8 cellular contexts compared by ENCODE assay signal in the genomic region with DNA sequence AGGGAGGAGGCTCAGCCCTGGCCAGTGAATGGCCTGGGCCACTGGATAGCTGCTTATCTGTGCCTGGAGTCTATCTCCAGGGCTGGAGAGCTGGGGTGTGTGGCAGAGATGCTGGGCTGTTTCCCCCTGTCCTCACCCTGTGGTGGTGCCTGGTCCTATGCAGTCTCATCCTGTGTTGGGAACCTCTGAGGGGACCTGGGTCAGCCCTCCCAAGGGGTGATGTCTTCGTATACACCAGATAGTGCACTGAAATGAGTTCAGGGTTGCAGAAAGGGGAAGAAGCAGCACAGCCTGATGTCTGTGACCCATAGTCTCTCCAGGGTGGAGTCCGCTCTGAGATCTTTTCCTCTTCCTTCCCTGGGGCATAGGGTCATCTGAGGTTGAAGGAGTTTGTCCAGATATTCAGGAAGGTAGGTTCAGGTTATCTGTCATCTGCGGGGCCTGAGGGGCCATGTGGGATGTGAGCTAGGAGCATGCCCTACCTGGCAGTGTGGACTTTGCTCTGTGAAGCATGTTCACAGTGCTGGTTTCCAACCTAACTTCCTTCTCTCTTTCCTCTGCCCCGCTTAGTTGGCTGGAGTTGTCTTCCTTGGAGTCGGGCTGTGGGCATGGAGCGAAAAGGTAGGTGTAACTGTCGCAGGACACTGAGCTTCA. TPM values are rescaled to one million over a fixed set of nuclear protein-coding genes. Genes with fewer than 3 reads are reported as not detected.
DNase-seq lines count a peak whose midpoint lies in the region; ATAC-seq and TF ChIP-seq lines count a peak whose summit lies in the region.

No MANE protein-coding gene starts in this region.

- H3K36me3 Mint-ChIP-seq in CD8-positive, alpha-beta T cell = peaks cover 65% of the 10 kb centered on the region
- H3K36me3 Mint-ChIP-seq in nephron progenitor cell (ENCODE audit: low read depth) = peaks cover 22% of the 10 kb centered on the region

- H3K36me3 ChIP-seq in CD8-positive, alpha-beta T cell (ENCODE audit: insufficient read depth, low read length) = peaks cover 33% of the 10 kb centered on the region
- H3K36me3 ChIP-seq in esophagus (ENCODE audit: control insufficient read depth in 2 of 2, insufficient read depth in 2 of 2, low read length in 1 of 2) = peaks cover 0 to 32% of the 10 kb centered on the region in 2 donors

- no peaks in the 10 kb centered on the region for H3K9me3 Mint-ChIP-seq in CD8-positive, alpha-beta T cell
- no peaks in the 10 kb centered on the region for H3K9me3 Mint-ChIP-seq in nephron progenitor cell

- peak overlapping the region; percentile 94 for H3K27ac Mint-ChIP-seq in CD8-positive, alpha-beta T cell
- peak overlapping the region; percentile 7 for H3K27ac Mint-ChIP-seq in nephron progenitor cell

- H3K4me1 ChIP-seq in CD8-positive, alpha-beta T cell (ENCODE audit: insufficient read depth, low read length) = peaks cover 69% of the 10 kb centered on the region
- H3K4me1 ChIP-seq in esophagus (ENCODE audit: control insufficient read depth in 2 of 2, insufficient read depth in 2 of 2, low read length in 1 of 2) = peaks cover 22 to 49% of the 10 kb centered on the region in 2 donors

- H3K27ac ChIP-seq in CD8-positive, alpha-beta T cell (ENCODE audit: low read depth, low read length) = no peak overlapping the region
- peak overlapping the region; percentile 85 to 96 for H3K27ac ChIP-seq in esophagus (ENCODE audit: low read depth in 2 of 2, low read length in 1 of 2)

- no peak for ATAC-seq in CD8-positive, alpha-beta T cell
- peak; percentile 9; the same call in 1 of the 3 replicates for ATAC-seq in SK-N-SH treated with all-trans-retinoic acid at 6 μM for 48 hours
- ATAC-seq in HG02759 (IDR thresholded peaks at IDR 0.05; ENCODE audit: unreplicated experiment) = no peak
- ATAC-seq in HG03469 (IDR thresholded peaks at IDR 0.05; ENCODE audit: unreplicated experiment) = no peak

- H3K4me3 Mint-ChIP-seq in CD8-positive, alpha-beta T cell = peak overlapping the region; percentile 30
- no peak overlapping the region for H3K4me3 Mint-ChIP-seq in nephron progenitor cell

- WGBS in esophagus, 2 donors = 47 to 58% methylated on average over 7 of the region's 7 CpGs

- CTCF ChIA-PET in CD8-positive, alpha-beta T cell (lab: Charles Lee) = interaction anchor here (0.9 to 20.2 kb wide), 16 partner anchors 11 to 124 kb away, joined by 3 to 562 read pairs (median 14); a partner anchor contains a TSS

- no peaks in the 10 kb centered on the region for H3K27me3 Mint-ChIP-seq in CD8-positive, alpha-beta T cell (ENCODE audit: low read depth)
- H3K27me3 Mint-ChIP-seq in nephron progenitor cell (ENCODE audit: low read depth, poor library complexity) = peaks cover 5% of the 10 kb centered on the region

- intact Hi-C loops in CD8-positive, alpha-beta T cell (cut with DNase I, micrococcal nuclease) = loop anchor here in 1 of 2 experiments (2.0 kb wide), 2 partner anchors 15 to 45 kb away; no protein-coding TSS in a partner anchor

- POLR2A ChIA-PET in CD8-positive, alpha-beta T cell (lab: Charles Lee) = interaction anchor here (0.6 to 10.5 kb wide), 8 partner anchors 15 to 60 kb away, joined by 3 to 107 read pairs (median 4); no protein-coding TSS in a partner anchor

- no peaks in the 10 kb centered on the region for H3K27me3 ChIP-seq in CD8-positive, alpha-beta T cell (ENCODE audit: insufficient read depth, low read length)
- H3K27me3 ChIP-seq in esophagus (ENCODE audit: control insufficient read depth in 1 of 2, insufficient read depth in 2 of 2, low read length in 2 of 2) = no peaks in the 10 kb centered on the region

- H3K9me3 ChIP-seq in CD8-positive, alpha-beta T cell (ENCODE audit: low read length) = no peaks in the 10 kb centered on the region
- no peaks in the 10 kb centered on the region for H3K9me3 ChIP-seq in esophagus (ENCODE audit: control insufficient read depth in 2 of 2, insufficient read depth in 1 of 2, low read depth in 1 of 2, low read length in 1 of 2)

- peaks cover 71% of the 10 kb centered on the region for H3K4me1 Mint-ChIP-seq in CD8-positive, alpha-beta T cell (ENCODE audit: low read depth)
- H3K4me1 Mint-ChIP-seq in nephron progenitor cell = peaks cover 65% of the 10 kb centered on the region

- TF ChIP-seq CTCF in CD8-positive, alpha-beta T cell (IDR thresholded peaks at IDR 0.05) = no peak
- TF ChIP-seq CTCF in nephron progenitor cell (IDR thresholded peaks at IDR 0.05) = no peak

- H3K4me3 ChIP-seq in CD8-positive, alpha-beta T cell (ENCODE audit: low read depth, low read length) = no peak overlapping the region
- H3K4me3 ChIP-seq in esophagus (ENCODE audit: low read depth in 1 of 2, low read length in 2 of 2) = no peak overlapping the region

- DNase-seq in CD8-positive, alpha-beta T cell = no peak
- DNase-seq in nephron progenitor cell (no peak), SHP77 treated with DMSO at 0.1 percent for 48 hours (lab: John Stamatoyannopoulos, UW) (no peak), DMS79 treated with DMSO at 0.1 percent for 48 hours (lab: John Stamatoyannopoulos, UW) (no peak)

TF ChIP-seq in SK-N-SH treated with all-trans-retinoic acid at 6 μM for 48 hours, 23 proteins besides CTCF, POLR2A, EP300 and RAD21:
- TF ChIP-seq TCF4 (CRISPR knock-in tag; IDR thresholded peaks at IDR 0.05; ENCODE audit: borderline replicate concordance) (no peak), SNAI2 (CRISPR knock-in tag; IDR thresholded peaks at IDR 0.05) (no peak), ZFP30 (CRISPR knock-in tag; IDR thresholded peaks at IDR 0.05) (no peak), ZFP3 (CRISPR knock-in tag; IDR thresholded peaks at IDR 0.05) (no peak), ZC3H10 (CRISPR knock-in tag; IDR thresholded peaks at IDR 0.05) (no peak), GLIS3 (CRISPR knock-in tag; IDR thresholded peaks at IDR 0.05) (no peak), TOX (CRISPR knock-in tag; IDR thresholded peaks at IDR 0.05; ENCODE audit: borderline replicate concordance) (no peak), ZNF70 (CRISPR knock-in tag; IDR thresholded peaks at IDR 0.05) (no peak), RARB (CRISPR knock-in tag; IDR thresholded peaks at IDR 0.05) (no peak), ZNF8 (CRISPR knock-in tag; IDR thresholded peaks at IDR 0.05) (no peak), ARNTL (CRISPR knock-in tag; IDR thresholded peaks at IDR 0.05; ENCODE audit: borderline replicate concordance, low read depth) (no peak), CSDC2 (CRISPR knock-in tag; IDR thresholded peaks at IDR 0.05) (no peak)
- TF ChIP-seq, protein P1, sequence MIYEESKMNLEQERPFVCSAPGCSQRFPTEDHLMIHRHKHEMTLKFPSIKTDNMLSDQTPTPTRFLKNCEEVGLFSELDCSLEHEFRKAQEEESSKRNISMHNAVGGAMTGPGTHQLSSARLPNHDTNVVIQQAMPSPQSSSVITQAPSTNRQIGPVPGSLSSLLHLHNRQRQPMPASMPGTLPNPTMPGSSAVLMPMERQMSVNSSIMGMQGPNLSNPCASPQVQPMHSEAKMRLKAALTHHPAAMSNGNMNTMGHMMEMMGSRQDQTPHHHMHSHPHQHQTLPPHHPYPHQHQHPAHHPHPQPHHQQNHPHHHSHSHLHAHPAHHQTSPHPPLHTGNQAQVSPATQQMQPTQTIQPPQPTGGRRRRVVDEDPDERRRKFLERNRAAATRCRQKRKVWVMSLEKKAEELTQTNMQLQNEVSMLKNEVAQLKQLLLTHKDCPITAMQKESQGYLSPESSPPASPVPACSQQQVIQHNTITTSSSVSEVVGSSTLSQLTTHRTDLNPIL (CRISPR knock-in tag; IDR thresholded peaks at IDR 0.05; ENCODE audit: low read depth) = no peak
- TF ChIP-seq, protein P2, sequence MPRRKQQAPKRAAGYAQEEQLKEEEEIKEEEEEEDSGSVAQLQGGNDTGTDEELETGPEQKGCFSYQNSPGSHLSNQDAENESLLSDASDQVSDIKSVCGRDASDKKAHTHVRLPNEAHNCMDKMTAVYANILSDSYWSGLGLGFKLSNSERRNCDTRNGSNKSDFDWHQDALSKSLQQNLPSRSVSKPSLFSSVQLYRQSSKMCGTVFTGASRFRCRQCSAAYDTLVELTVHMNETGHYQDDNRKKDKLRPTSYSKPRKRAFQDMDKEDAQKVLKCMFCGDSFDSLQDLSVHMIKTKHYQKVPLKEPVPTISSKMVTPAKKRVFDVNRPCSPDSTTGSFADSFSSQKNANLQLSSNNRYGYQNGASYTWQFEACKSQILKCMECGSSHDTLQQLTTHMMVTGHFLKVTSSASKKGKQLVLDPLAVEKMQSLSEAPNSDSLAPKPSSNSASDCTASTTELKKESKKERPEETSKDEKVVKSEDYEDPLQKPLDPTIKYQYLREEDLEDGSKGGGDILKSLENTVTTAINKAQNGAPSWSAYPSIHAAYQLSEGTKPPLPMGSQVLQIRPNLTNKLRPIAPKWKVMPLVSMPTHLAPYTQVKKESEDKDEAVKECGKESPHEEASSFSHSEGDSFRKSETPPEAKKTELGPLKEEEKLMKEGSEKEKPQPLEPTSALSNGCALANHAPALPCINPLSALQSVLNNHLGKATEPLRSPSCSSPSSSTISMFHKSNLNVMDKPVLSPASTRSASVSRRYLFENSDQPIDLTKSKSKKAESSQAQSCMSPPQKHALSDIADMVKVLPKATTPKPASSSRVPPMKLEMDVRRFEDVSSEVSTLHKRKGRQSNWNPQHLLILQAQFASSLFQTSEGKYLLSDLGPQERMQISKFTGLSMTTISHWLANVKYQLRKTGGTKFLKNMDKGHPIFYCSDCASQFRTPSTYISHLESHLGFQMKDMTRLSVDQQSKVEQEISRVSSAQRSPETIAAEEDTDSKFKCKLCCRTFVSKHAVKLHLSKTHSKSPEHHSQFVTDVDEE (CRISPR knock-in tag; IDR thresholded peaks at IDR 0.05) = no peak
- TF ChIP-seq, protein P3, sequence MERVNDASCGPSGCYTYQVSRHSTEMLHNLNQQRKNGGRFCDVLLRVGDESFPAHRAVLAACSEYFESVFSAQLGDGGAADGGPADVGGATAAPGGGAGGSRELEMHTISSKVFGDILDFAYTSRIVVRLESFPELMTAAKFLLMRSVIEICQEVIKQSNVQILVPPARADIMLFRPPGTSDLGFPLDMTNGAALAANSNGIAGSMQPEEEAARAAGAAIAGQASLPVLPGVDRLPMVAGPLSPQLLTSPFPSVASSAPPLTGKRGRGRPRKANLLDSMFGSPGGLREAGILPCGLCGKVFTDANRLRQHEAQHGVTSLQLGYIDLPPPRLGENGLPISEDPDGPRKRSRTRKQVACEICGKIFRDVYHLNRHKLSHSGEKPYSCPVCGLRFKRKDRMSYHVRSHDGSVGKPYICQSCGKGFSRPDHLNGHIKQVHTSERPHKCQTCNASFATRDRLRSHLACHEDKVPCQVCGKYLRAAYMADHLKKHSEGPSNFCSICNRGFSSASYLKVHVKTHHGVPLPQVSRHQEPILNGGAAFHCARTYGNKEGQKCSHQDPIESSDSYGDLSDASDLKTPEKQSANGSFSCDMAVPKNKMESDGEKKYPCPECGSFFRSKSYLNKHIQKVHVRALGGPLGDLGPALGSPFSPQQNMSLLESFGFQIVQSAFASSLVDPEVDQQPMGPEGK (CRISPR knock-in tag; IDR thresholded peaks at IDR 0.05; ENCODE audit: borderline replicate concordance) = no peak

RNA-seq across cellular contexts. Expression of a gene that starts 33.4 kb away (rescaled TPM):
- total RNA-seq in CD8-positive, alpha-beta T cell = under 1 TPM in 1 of 2 experiments, not detected in 1; 0.36 TPM
- polyA plus RNA-seq in esophagus = under 1 TPM in 1 of 2 donors, not detected in 1; 0.02 TPM

RNA-seq across cellular contexts. Expression of a gene that starts 50.2 kb away (rescaled TPM):
- 10 to 100 TPM; 63.9 to 66.1 TPM for total RNA-seq in CD8-positive, alpha-beta T cell
- 10 to 100 TPM; 50.6 to 63.2 TPM for polyA plus RNA-seq in esophagus
